Comparison of ENCODE assay signal across 16 cellular contexts in genomic region chr2:58702302-58702696, GRCh38.
A peak's percentile ranks its signal among the peaks of the same experiment; 100 is the strongest.
DNase-seq lines count a peak whose midpoint lies in the region; ATAC-seq, FAIRE-seq and TF ChIP-seq lines count a peak whose summit lies in the region.
"Had no signal": no experiment of that assay in that cellular context is flagged by ENCODE, and none has a peak within 500 bp of the region (broad histone marks: within the 10 kb centered on the region; RNA-seq: fewer than 3 reads in every experiment).

No MANE protein-coding gene starts in this region.

- H3K9me3 ChIP-seq in H1 (ENCODE audit: insufficient read depth in 2 of 2, low read depth in 1 of 2, low read length in 1 of 2) (no peaks in the 10 kb centered on the region), mesodermal cell (ENCODE audit: control insufficient read depth, low read length) (no peaks in the 10 kb centered on the region)
- H3K9me3 ChIP-seq: BLaER1, left ventricle myocardium inferior had no signal

- peaks cover 0 to 4% (median 0%) of the 10 kb centered on the region in 4 experiments; a peak in 1 of 7 replicates for H3K4me1 ChIP-seq in H1 (replicated peaks in 1 of 4; ENCODE audit: control insufficient read depth in 3 of 4, insufficient read depth in 4 of 4, low read length in 3 of 4)
- H3K4me1 ChIP-seq in mesodermal cell (ENCODE audit: control insufficient read depth, insufficient read depth, low read length, poor library complexity, severe bottlenecking): peaks cover 15% of the 10 kb centered on the region
- H3K4me1 ChIP-seq: left ventricle myocardium inferior had no signal

- H3K79me1 ChIP-seq in H1 (ENCODE audit: low read depth, low read length): no peaks in the 10 kb centered on the region

- 40% methylated on average over 1 of the region's 1 CpG; no CpG with 5 or more reads in 1 of the 2 experiments for WGBS in H1 (ENCODE audit: extremely low coverage in 1 of 2, insufficient coverage in 1 of 2, insufficient read length in 1 of 2, insufficient replicate concordance in 2 of 2, low coverage in 1 of 2, low lambda C conversion rate in 2 of 2, missing lambda C conversion rate in 1 of 2), 2 experiments
- no CpG with 5 or more reads among the region's 1 CpG for WGBS in mesodermal cell (ENCODE audit: insufficient coverage in 2 of 2), 2 experiments

- H4K20me1 ChIP-seq in H1 (replicated peaks in 1 of 2; ENCODE audit: control insufficient read depth in 1 of 2, insufficient read depth in 2 of 2, low read length in 2 of 2): no peaks in the 10 kb centered on the region
- H4K20me1 ChIP-seq: BLaER1 had no signal

- no peak overlapping the region for H2BK120ac ChIP-seq in H1 (replicated peaks; ENCODE audit: low read depth, low read length)

- no peak overlapping the region for H3K9ac ChIP-seq in H1 (replicated peaks in 1 of 4; ENCODE audit: extremely low read depth in 1 of 4, low read depth in 3 of 4, low read length in 3 of 4)
- H3K9ac ChIP-seq: BLaER1 had no signal

- H4K5ac ChIP-seq in H1 (ENCODE audit: insufficient read length, low read depth, low read length): no peak overlapping the region

- TF ChIP-seq RAD21 in H1 (IDR thresholded peaks at IDR 0.05 in 1 of 2, conservative IDR thresholded peaks at IDR 0.05 in 1 of 2; ENCODE audit: low read depth in 2 of 2, low read length in 2 of 2): no peak; a peak in 1 of 4 replicates

- TF ChIP-seq CTCF in H1 (IDR thresholded peaks at IDR 0.05; ENCODE audit: control extremely low read depth in 1 of 3, insufficient read depth in 1 of 3, low read depth in 1 of 3, low read length in 3 of 3): peak in 1 of 3 experiments; percentile 14; a peak in 1 of 4 replicates

- POLR2A ChIA-PET in H1 (lab: Charles Lee; ENCODE audit: partially characterized antibody): no interaction called here

- H3K14ac ChIP-seq in H1 (ENCODE audit: insufficient read length): no peak overlapping the region

- H3K18ac ChIP-seq in H1 (ENCODE audit: extremely low read depth, low read length): no peak overlapping the region

- no peak overlapping the region for H4K8ac ChIP-seq in H1 (ENCODE audit: extremely low read depth, insufficient read depth, low read length)

- H3K4me2 ChIP-seq in H1 (ENCODE audit: insufficient read depth in 1 of 2, low read depth in 2 of 2, low read length in 2 of 2): no peak overlapping the region
- H3K4me2 ChIP-seq: BLaER1 had no signal

- CTCF ChIA-PET in H1 (lab: Charles Lee; ENCODE audit: partially characterized antibody): interaction anchor here (0.7 to 1.4 kb wide), 3 partner anchors 9 to 35 kb away, joined by 3 to 4 read pairs (median 3); no protein-coding TSS in a partner anchor

- H4K91ac ChIP-seq in H1 (replicated peaks; ENCODE audit: insufficient read length, low read length): no peak overlapping the region

- no peak overlapping the region for H3K56ac ChIP-seq in H1 (replicated peaks; ENCODE audit: insufficient read length, low read depth, low read length)

- H3K4ac ChIP-seq in H1 (replicated peaks; ENCODE audit: insufficient read length, low read depth, low read length): no peak overlapping the region

- H2AK5ac ChIP-seq in H1 (ENCODE audit: low read depth, low read length): no peak overlapping the region

- no peak overlapping the region for H3K23ac ChIP-seq in H1 (ENCODE audit: insufficient read length)

- TF ChIP-seq POLR2A in H1 (IDR thresholded peaks at IDR 0.05; ENCODE audit: control extremely low read depth in 1 of 2, low read depth in 2 of 2, low read length in 2 of 2): no peak

- no peak overlapping the region for H2BK15ac ChIP-seq in H1 (ENCODE audit: low read length)

- H2BK12ac ChIP-seq in H1 (ENCODE audit: low read depth, low read length): no peak overlapping the region

- TF ChIP-seq EP300 in H1 (IDR thresholded peaks at IDR 0.05; ENCODE audit: borderline replicate concordance in 1 of 2, low read depth in 2 of 2, low read length in 2 of 2): no peak

- H2BK5ac ChIP-seq in H1 (ENCODE audit: low read depth, low read length): no peak overlapping the region

- no peaks in the 10 kb centered on the region for H3K27me3 ChIP-seq in H1 (replicated peaks in 1 of 4; ENCODE audit: control insufficient read depth in 3 of 4, extremely low read depth in 1 of 4, insufficient read depth in 3 of 4, low read length in 3 of 4)
- H3K27me3 ChIP-seq: BLaER1 had no signal

- peak; percentile 49 for DNase-seq in M059J (ENCODE audit: low read depth)
- DNase-seq in H1 (ENCODE audit: low read depth in 1 of 2, low spot score in 2 of 2): no peak
- no peak for DNase-seq in GM19239 (ENCODE audit: insufficient read length, low spot score)
- no peak for DNase-seq in HUDEP-2 (lab: John Stamatoyannopoulos, UW; ENCODE audit: unreplicated experiment in 76 of 76)
- no peak for DNase-seq in NCI-H446 treated with DMSO at 0.1 percent for 48 hours (lab: John Stamatoyannopoulos, UW)
- DNase-seq: activated CD4-positive, alpha-beta T cell treated with anti-CD3 and anti-CD28 coated beads, Interleukin-2, amount 50 U/mL, for 1 hour; aorta; GDM1; left ventricle myocardium inferior; NCI-H2029 treated with DMSO at 0.1 percent for 48 hours had no signal

- H3K23me2 ChIP-seq in H1 (ENCODE audit: low read depth, low read length): no peaks in the 10 kb centered on the region

- no peak overlapping the region for H2AFZ ChIP-seq in H1 (ENCODE audit: low read length)

- FAIRE-seq in G401.6 (lab: Jason Lieb, UNC): peak; percentile 100
- no peak for FAIRE-seq in H1 (lab: Jason Lieb, UNC)
- no peak for FAIRE-seq in GM19239 (lab: Jason Lieb, UNC)

- H2BK20ac ChIP-seq in H1 (ENCODE audit: low read length): no peak overlapping the region

- H3K79me2 ChIP-seq in H1 (ENCODE audit: control insufficient read depth in 1 of 2, insufficient read depth in 2 of 2, low read length in 2 of 2): no peaks in the 10 kb centered on the region

- no peak for ATAC-seq in esophagus mucosa
- ATAC-seq: activated T-helper 17 cell treated with anti-CD3 and anti-CD28 coated beads, Interleukin-2, amount 50 U/mL, for 72 hours; natural killer cell treated with Interleukin-12 subunit alpha and Interleukin-12 subunit beta and Interleukin-15 and Interleukin-18, amount 100 ng/mL, for 72 hours had no signal

- no peak overlapping the region for H3K27ac ChIP-seq in H1 (ENCODE audit: low read depth, low read length)
- peak overlapping the region; percentile 86 for H3K27ac ChIP-seq in mesodermal cell (ENCODE audit: low read depth, low read length, severe bottlenecking)
- H3K27ac ChIP-seq: BLaER1, left ventricle myocardium inferior had no signal

- H3K4me3 ChIP-seq in H1 (ENCODE audit: extremely low read depth in 1 of 4, insufficient read depth in 2 of 4, low read depth in 3 of 4, low read length in 4 of 4): no peak overlapping the region
- H3K4me3 ChIP-seq in mesodermal cell (ENCODE audit: extremely low read depth, insufficient read depth, low read length, poor library complexity, severe bottlenecking): no peak overlapping the region
- H3K4me3 ChIP-seq: BLaER1, left ventricle myocardium inferior had no signal

- H3K36me3 ChIP-seq in H1 (ENCODE audit: control insufficient read depth in 2 of 4, insufficient read depth in 4 of 4, low read length in 3 of 4) (no peaks in the 10 kb centered on the region), mesodermal cell (ENCODE audit: control insufficient read depth, insufficient read depth, low read length) (no peaks in the 10 kb centered on the region)
- H3K36me3 ChIP-seq: BLaER1, left ventricle myocardium inferior had no signal

TF ChIP-seq in H1, 55 proteins besides CTCF, POLR2A, EP300 and RAD21:
- TF ChIP-seq RNF2 (IDR thresholded peaks at IDR 0.05; ENCODE audit: borderline replicate concordance, low read depth, low read length, missing control alignments, poor library complexity, severe bottlenecking) (no peak), TEAD4 (IDR thresholded peaks at IDR 0.05; ENCODE audit: low read depth, low read length) (0 out of 2 replicates have a peak, but pooled peaks have one; percentile 54)
